Comparison of ENCODE assay signal across 25 cellular contexts in the genomic region with DNA sequence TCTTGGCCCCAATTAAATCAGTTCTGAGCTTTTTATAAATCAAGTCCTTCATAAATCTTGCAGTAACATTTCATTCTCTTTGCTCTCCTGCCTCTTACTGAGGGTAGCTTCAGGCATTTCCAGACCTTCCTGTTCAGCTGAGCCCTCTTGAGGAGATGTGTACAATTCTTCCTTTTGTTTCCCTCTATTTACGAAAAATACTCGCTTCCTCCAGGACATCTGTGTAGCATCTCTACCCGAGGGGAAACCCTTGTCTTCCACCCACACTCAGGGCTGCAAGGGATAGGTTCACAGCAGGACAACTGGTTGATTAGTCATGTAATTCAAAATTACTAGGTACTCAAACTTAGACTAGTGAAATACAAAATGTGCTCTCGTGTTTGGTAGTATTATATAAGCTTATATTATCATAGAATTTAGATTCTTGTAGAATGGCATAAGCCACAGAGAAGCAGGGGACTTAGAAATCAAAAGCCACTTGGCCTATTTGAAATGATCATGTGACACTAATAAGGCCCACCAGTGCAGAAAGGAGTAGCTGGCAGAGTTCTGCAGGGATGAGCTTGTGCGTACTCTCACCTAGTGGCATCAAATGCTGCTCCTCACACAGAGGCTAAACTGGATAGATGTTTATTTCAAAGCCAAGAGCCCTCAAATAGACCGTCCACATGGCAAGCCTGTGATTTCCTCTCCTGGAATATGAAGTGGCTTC.
DNase-seq lines count a peak whose midpoint lies in the region; ATAC-seq, FAIRE-seq and TF ChIP-seq lines count a peak whose summit lies in the region.
"Had no signal": no experiment of that assay in that cellular context is flagged by ENCODE, and none has a peak within 500 bp of the region (broad histone marks: within the 10 kb centered on the region; RNA-seq: fewer than 3 reads in every experiment).

No MANE protein-coding gene starts in this region.

- BruUV-seq in endothelial cell of umbilical vein (replicated peaks; lab: Mats Ljungman, UMichigan): no TSS peak

- H3K27me3 Mint-ChIP-seq in neural crest cell (ENCODE audit: low read depth): no peaks in the 10 kb centered on the region

- H3K4me1 ChIP-seq in GM23248 (ENCODE audit: insufficient read depth) (0 out of 2 replicates have a peak, but pooled peaks cover 16% of the 10 kb centered on the region), endothelial cell of umbilical vein (ENCODE audit: control insufficient read depth, extremely low read depth, insufficient read depth, low read length) (no peaks in the 10 kb centered on the region)
- H3K4me1 ChIP-seq: ascending aorta, HAP-1, parathyroid adenoma had no signal

- peak overlapping the region; percentile 85 for H3K27ac Mint-ChIP-seq in neural crest cell (ENCODE audit: unreplicated experiment)
- H3K27ac Mint-ChIP-seq: activated CD4-positive, alpha-beta T cell treated with anti-CD3 and anti-CD28 coated beads for 36 hours; activated naive CD4-positive, alpha-beta T cell treated with anti-CD3 and anti-CD28 coated beads, Interleukin-2, amount 10 ng/mL, durations not matched to agents 7 days and 5 days; activated T-cell treated with anti-CD3 and anti-CD28 coated beads, Interleukin-2, amount 50 U/mL, for 72 hours; CD14-positive monocyte; naive thymus-derived CD8-positive, alpha-beta T cell had no signal

- H2AFZ ChIP-seq in GM23248 (no peak overlapping the region), endothelial cell of umbilical vein (ENCODE audit: low read depth, low read length) (no peak overlapping the region)
- H2AFZ ChIP-seq: parathyroid adenoma had no signal

- H3K9me2 ChIP-seq in GM23248 (ENCODE audit: insufficient read depth): no peaks in the 10 kb centered on the region

- no peaks in the 10 kb centered on the region for H3K9me3 Mint-ChIP-seq in neural crest cell
- H3K9me3 Mint-ChIP-seq: activated naive CD4-positive, alpha-beta T cell treated with anti-CD3 and anti-CD28 coated beads, Interleukin-2, amount 10 ng/mL, durations not matched to agents 7 days and 5 days had no signal

- H4K20me1 ChIP-seq in GM23248 (ENCODE audit: insufficient read depth): no peaks in the 10 kb centered on the region
- no peaks in the 10 kb centered on the region for H4K20me1 ChIP-seq in endothelial cell of umbilical vein (replicated peaks; ENCODE audit: control insufficient read depth, extremely low read depth, insufficient read depth, low read length)

- POLR2A ChIA-PET in endothelial cell of umbilical vein (lab: Charles Lee): no interaction called here

- peak overlapping the region; percentile 61 for H3K4me3 Mint-ChIP-seq in neural crest cell
- H3K4me3 Mint-ChIP-seq: activated CD4-positive, alpha-beta T cell treated with anti-CD3 and anti-CD28 coated beads for 36 hours; activated naive CD4-positive, alpha-beta T cell treated with anti-CD3 and anti-CD28 coated beads, Interleukin-2, amount 10 ng/mL, durations not matched to agents 7 days and 5 days; activated T-cell treated with anti-CD3 and anti-CD28 coated beads, Interleukin-2, amount 50 U/mL, for 72 hours; CD14-positive monocyte; naive thymus-derived CD8-positive, alpha-beta T cell had no signal

- TF ChIP-seq CTCF in endothelial cell of umbilical vein (IDR thresholded peaks at IDR 0.05; ENCODE audit: extremely low read depth in 1 of 2, insufficient read depth in 1 of 2, low read depth in 1 of 2, low read length in 2 of 2): no peak
- TF ChIP-seq CTCF in neural crest cell (conservative IDR thresholded peaks at IDR 0.05): no peak

- no peak for FAIRE-seq in endothelial cell of umbilical vein (lab: Jason Lieb, UNC)
- FAIRE-seq: D721Med, TTC549 had no signal

- H3K9ac ChIP-seq in GM23248: no peak overlapping the region
- H3K9ac ChIP-seq in endothelial cell of umbilical vein (replicated peaks; ENCODE audit: extremely low read depth, insufficient read depth, low read length): no peak overlapping the region
- H3K9ac ChIP-seq: parathyroid adenoma had no signal

- H3K9me1 ChIP-seq in endothelial cell of umbilical vein (replicated peaks; ENCODE audit: control insufficient read depth, extremely low read depth, insufficient read depth, low read length): no peaks in the 10 kb centered on the region

- ATAC-seq in HG02798 (IDR thresholded peaks at IDR 0.05; ENCODE audit: poor library complexity, unreplicated experiment): no peak
- ATAC-seq in left ventricle myocardium superior: no peak
- ATAC-seq: activated CD4-positive, alpha-beta T cell treated with anti-CD3 and anti-CD28 coated beads for 36 hours; activated T-cell treated with anti-CD3 and anti-CD28 coated beads, Interleukin-2, amount 50 U/mL, for 72 hours; naive thymus-derived CD8-positive, alpha-beta T cell had no signal

- no peaks in the 10 kb centered on the region for H3F3A ChIP-seq in GM23248 (ENCODE audit: insufficient read depth)

- H3K4me1 Mint-ChIP-seq in neural crest cell: peaks cover 39% of the 10 kb centered on the region
- H3K4me1 Mint-ChIP-seq: activated CD4-positive, alpha-beta T cell treated with anti-CD3 and anti-CD28 coated beads for 36 hours; activated naive CD4-positive, alpha-beta T cell treated with anti-CD3 and anti-CD28 coated beads, Interleukin-2, amount 10 ng/mL, durations not matched to agents 7 days and 5 days; CD14-positive monocyte; naive thymus-derived CD8-positive, alpha-beta T cell had no signal

- peak; percentile 55 for DNase-seq in GM23248
- peak; percentile 85 for DNase-seq in RPMI7951 (ENCODE audit: low read depth)
- DNase-seq in endothelial cell of umbilical vein (ENCODE audit: low read depth, low spot score): peak; percentile 28
- DNase-seq in neural crest cell (ENCODE audit: low read depth, low spot score): peak; percentile 11
- DNase-seq in UCSD-AML1 (lab: John Stamatoyannopoulos, UW; ENCODE audit: unreplicated experiment): no peak
- DNase-seq in NCI-H2029 (lab: John Stamatoyannopoulos, UW): no peak
- no peak for DNase-seq in left ventricle myocardium superior
- DNase-seq: activated CD4-positive, alpha-beta T cell treated with anti-CD3 and anti-CD28 coated beads for 36 hours; activated naive CD4-positive, alpha-beta T cell treated with anti-CD3 and anti-CD28 coated beads, Interleukin-2, amount 10 ng/mL, durations not matched to agents 7 days and 5 days; activated T-cell treated with anti-CD3 and anti-CD28 coated beads, Interleukin-2, amount 50 U/mL, for 72 hours; effector memory CD4-positive, alpha-beta T cell; mesendoderm; MG63; naive thymus-derived CD8-positive, alpha-beta T cell; NCI-H1436 treated with DMSO at 0.1 percent for 48 hours; Right ventricle myocardium superior; sigmoid colon; stimulated activated CD8-positive, alpha-beta memory T cell treated with anti-CD3 and anti-CD28 coated beads, Interleukin-4, amount 100 ng/mL, for 48 hours had no signal

- H3K27ac ChIP-seq in GM23248 (no peak overlapping the region), endothelial cell of umbilical vein (ENCODE audit: insufficient read depth, low read depth, low read length) (no peak overlapping the region)
- H3K27ac ChIP-seq: ascending aorta, parathyroid adenoma had no signal

- no peaks in the 10 kb centered on the region for H3K36me3 Mint-ChIP-seq in neural crest cell (ENCODE audit: low read depth)
- H3K36me3 Mint-ChIP-seq: activated naive CD4-positive, alpha-beta T cell treated with anti-CD3 and anti-CD28 coated beads, Interleukin-2, amount 10 ng/mL, durations not matched to agents 7 days and 5 days; CD14-positive monocyte; naive thymus-derived CD8-positive, alpha-beta T cell had no signal

- dilution Hi-C loops in endothelial cell of umbilical vein (cut with MboI; ENCODE audit: extremely low pct_ligation_motif_present, low sequenced_read_pairs): no loop called here

- no peaks in the 10 kb centered on the region for H3K27me3 ChIP-seq in GM23248 (replicated peaks; ENCODE audit: insufficient read depth)
- peaks cover 2 to 27% of the 10 kb centered on the region in 2 experiments for H3K27me3 ChIP-seq in endothelial cell of umbilical vein (ENCODE audit: control insufficient read depth in 2 of 2, insufficient read depth in 2 of 2, low read length in 2 of 2)
- H3K27me3 ChIP-seq: ascending aorta, MG63, sigmoid colon had no signal

- CTCF ChIA-PET in endothelial cell of umbilical vein (lab: Charles Lee): no interaction called here

- H3K9me3 ChIP-seq in GM23248 (ENCODE audit: low read depth) (no peaks in the 10 kb centered on the region), endothelial cell of umbilical vein (replicated peaks; ENCODE audit: control insufficient read depth, insufficient read depth, low read length) (no peaks in the 10 kb centered on the region)
- H3K9me3 ChIP-seq: ascending aorta, HAP-1, MG63, sigmoid colon had no signal

- no peaks in the 10 kb centered on the region for H3K79me2 ChIP-seq in GM23248 (ENCODE audit: insufficient read depth)
- H3K79me2 ChIP-seq in endothelial cell of umbilical vein (ENCODE audit: control insufficient read depth, insufficient read depth, low read length): no peaks in the 10 kb centered on the region
- H3K79me2 ChIP-seq: parathyroid adenoma had no signal

- H3K4me3 ChIP-seq in GM23248 (no peak overlapping the region), endothelial cell of umbilical vein (replicated peaks in 1 of 3; ENCODE audit: insufficient read depth in 1 of 3, low read depth in 1 of 3, low read length in 3 of 3) (no peak overlapping the region)
- H3K4me3 ChIP-seq: ascending aorta, HAP-1, MG63, sigmoid colon had no signal

- in situ Hi-C loops in GM23248 (cut with MboI): no loop called here

- intact Hi-C loops in endothelial cell of umbilical vein (cut with micrococcal nuclease) (no loop called here), left ventricle myocardium superior (cut with micrococcal nuclease) (no loop called here)

- H3K4me2 ChIP-seq in GM23248 (ENCODE audit: unreplicated experiment) (peak overlapping the region; percentile 3), endothelial cell of umbilical vein (ENCODE audit: insufficient read depth, low read length) (no peak overlapping the region)

- 41% methylated on average over 6 of the region's 6 CpGs for WGBS in GM23248 (ENCODE audit: low coverage in 1 of 2, low lambda C conversion rate in 2 of 2, missing lambda C conversion rate in 2 of 2), 2 experiments

- H3K36me3 ChIP-seq in GM23248 (ENCODE audit: low read depth): no peaks in the 10 kb centered on the region
- no peaks in the 10 kb centered on the region for H3K36me3 ChIP-seq in endothelial cell of umbilical vein (ENCODE audit: control insufficient read depth in 2 of 2, extremely low read depth in 1 of 2, insufficient read depth in 2 of 2, low read length in 2 of 2)
- H3K36me3 ChIP-seq: ascending aorta, HAP-1, MG63, sigmoid colon had no signal

- no peak for TF ChIP-seq POLR2A in endothelial cell of umbilical vein (IDR thresholded peaks at IDR 0.05; ENCODE audit: low read depth, low read length)

TF ChIP-seq in endothelial cell of umbilical vein, 7 proteins besides CTCF, POLR2A, EP300 and RAD21 (continues in another document):
- TF ChIP-seq FOS (IDR thresholded peaks at IDR 0.05; ENCODE audit: borderline replicate concordance, insufficient read depth, low read length) (no peak), EZH2 (IDR thresholded peaks at IDR 0.05; ENCODE audit: borderline replicate concordance, low read depth, low read length, severe bottlenecking) (no peak), MYC (IDR thresholded peaks at IDR 0.05; ENCODE audit: low read depth, low read length) (no peak)
- TF ChIP-seq, protein P1, sequence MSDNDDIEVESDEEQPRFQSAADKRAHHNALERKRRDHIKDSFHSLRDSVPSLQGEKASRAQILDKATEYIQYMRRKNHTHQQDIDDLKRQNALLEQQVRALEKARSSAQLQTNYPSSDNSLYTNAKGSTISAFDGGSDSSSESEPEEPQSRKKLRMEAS (IDR thresholded peaks at IDR 0.05; ENCODE audit: insufficient read depth, insufficient read length): no peak

Comparison
In these comparisons a context has a peak if more than half of its experiments do, and no peak if none do; other contexts are left out.
1. DNase-seq: peak in GM23248 (single experiment), RPMI7951 (single experiment), endothelial cell of umbilical vein (single experiment) and neural crest cell (single experiment); none in UCSD-AML1 (single experiment), NCI-H2029 (single experiment) and left ventricle myocardium superior (single experiment).